ENCODE assay signal across 21 cellular contexts in genomic region chr9:95910770-95911340, GRCh38.
"Had no signal": no experiment of that assay in that cellular context is flagged by ENCODE, and none has a peak within 500 bp of the region (broad histone marks: within the 10 kb centered on the region; RNA-seq: fewer than 3 reads in every experiment).

No MANE protein-coding gene starts in this region.

- DNase-seq: Karpas-422; KG1; MG63; NCI-H1092; NCI-H1105 treated with DMSO at 0.1 percent for 48 hours; NCI-H1417 treated with DMSO at 0.1 percent for 48 hours; NCI-H146; NCI-H1694 treated with DMSO at 0.1 percent for 48 hours; NCI-H1930; NCI-H2081; NCI-H2107; NCI-H446; NCI-H510A; NCI-H524 treated with DMSO at 0.1 percent for 48 hours; NCI-H69; NCI-H774; NK-92 treated with Interleukin-12 subunit alpha and Interleukin-12 subunit beta, amount 100 ng/mL, for 24 hours; SHP77; SK-N-SH had no signal

- H3K27ac ChIP-seq: RWPE1 had no signal

- H3K4me3 ChIP-seq: MG63 had no signal

- H3K9me3 ChIP-seq: MG63, SK-N-SH had no signal

- H3K27me3 ChIP-seq: MG63 had no signal

- ATAC-seq: Panc1 had no signal

- H3K9ac ChIP-seq: SK-N-SH had no signal

- H3K4me2 ChIP-seq: SK-N-SH had no signal
